ENCODE assay signal across 15 cellular contexts in the genomic region with DNA sequence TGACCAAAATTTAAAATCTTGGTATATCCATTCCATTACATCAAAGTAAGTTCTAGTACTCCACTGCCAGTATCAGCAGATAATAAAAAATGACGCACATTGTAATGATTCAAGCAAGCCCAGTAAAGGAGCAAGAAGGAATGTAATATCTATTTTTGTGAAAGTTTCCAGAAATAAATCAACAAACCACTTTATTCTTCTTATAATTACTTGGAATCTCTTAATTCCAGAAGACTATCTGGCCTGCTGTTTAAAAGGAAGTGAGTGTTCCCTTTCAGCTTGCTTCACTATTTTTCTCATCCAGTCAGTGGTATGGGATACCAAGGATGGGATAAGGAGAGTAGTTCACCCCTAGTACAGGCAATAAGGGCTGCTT. TPM values are rescaled to one million over a fixed set of nuclear protein-coding genes. Genes with fewer than 3 reads are reported as not detected.
A peak's percentile ranks its signal among the peaks of the same experiment; 100 is the strongest.
DNase-seq lines count a peak whose midpoint lies in the region; ATAC-seq and TF ChIP-seq lines count a peak whose summit lies in the region.
"Had no signal": no experiment of that assay in that cellular context is flagged by ENCODE, and none has a peak within 500 bp of the region (broad histone marks: within the 10 kb centered on the region; RNA-seq: fewer than 3 reads in every experiment).

No MANE protein-coding gene starts in this region.

- H3K4me1 Mint-ChIP-seq in osteocyte (ENCODE audit: unreplicated experiment), result peaks cover 32% of the 10 kb centered on the region

- peak overlapping the region; percentile 4 for H3K4me3 ChIP-seq in adipocyte (ENCODE audit: low read length)

- peaks cover 6% of the 10 kb centered on the region for H3K9me3 Mint-ChIP-seq in osteocyte (ENCODE audit: unreplicated experiment)

- peak overlapping the region; percentile 22 for H3K9ac ChIP-seq in adipocyte (ENCODE audit: low read length)

- H3K27me3 Mint-ChIP-seq in osteocyte (ENCODE audit: unreplicated experiment), result no peaks in the 10 kb centered on the region
- H3K27me3 Mint-ChIP-seq: dendritic cell treated with granulocyte-macrophage colony-stimulating factor and Interleukin-4, amounts not matched to agents 40 ng/mL and 50 ng/mL, for 4 days had no signal

- H3K9me3 ChIP-seq in adipocyte (ENCODE audit: control insufficient read depth, low read length), result no peaks in the 10 kb centered on the region

- no peaks in the 10 kb centered on the region for H3K27me3 ChIP-seq in adipocyte (replicated peaks; ENCODE audit: control insufficient read depth, insufficient read depth, low read length)

- H3K4me3 Mint-ChIP-seq in osteocyte (ENCODE audit: unreplicated experiment), result no peak overlapping the region
- H3K4me3 Mint-ChIP-seq: activated T-cell treated with anti-CD3 and anti-CD28 coated beads, Interleukin-2, amount 50 U/mL, for 4 hours; dendritic cell treated with granulocyte-macrophage colony-stimulating factor and Interleukin-4, amounts not matched to agents 40 ng/mL and 50 ng/mL, for 4 days had no signal

- DNase-seq in AG08395 (ENCODE audit: low spot score) (peak; percentile 45), adipocyte (ENCODE audit: low read depth) (no peak), left cardiac atrium (no peak), osteocyte (ENCODE audit: extremely low spot score, unreplicated experiment) (no peak), EL (no peak), superior temporal gyrus (ENCODE audit: extremely low spot score) (no peak), NCI-H1694 (lab: John Stamatoyannopoulos, UW) (no peak)
- DNase-seq: activated CD4-positive, alpha-beta T cell treated with anti-CD3 and anti-CD28 coated beads for 48 hours; activated T-cell treated with anti-CD3 and anti-CD28 coated beads, Interleukin-2, amount 50 U/mL, for 4 hours; amniotic stem cell; Calu3; NCI-H187 treated with DMSO at 0.1 percent for 48 hours; NCI-H526 treated with DMSO at 0.1 percent for 48 hours had no signal

- intact Hi-C loops in left cardiac atrium (cut with DNase I), result no loop called here

- H3K36me3 Mint-ChIP-seq in osteocyte (ENCODE audit: unreplicated experiment), result peaks cover 1% of the 10 kb centered on the region

- ATAC-seq in left cardiac atrium (peak; percentile 55 to 70), GM19455 (IDR thresholded peaks at IDR 0.05; ENCODE audit: unreplicated experiment) (no peak)
- ATAC-seq: activated T-cell treated with anti-CD3 and anti-CD28 coated beads, Interleukin-2, amount 50 U/mL, for 4 hours had no signal

- H3K36me3 ChIP-seq in adipocyte (ENCODE audit: control insufficient read depth, insufficient read depth, low read length, severe bottlenecking), result no peaks in the 10 kb centered on the region

- TF ChIP-seq CTCF in osteocyte (IDR thresholded peaks at IDR 0.05), result no peak

- peak overlapping the region; percentile 27 for H3K27ac Mint-ChIP-seq in osteocyte (ENCODE audit: unreplicated experiment)
- H3K27ac Mint-ChIP-seq: dendritic cell treated with granulocyte-macrophage colony-stimulating factor and Interleukin-4, amounts not matched to agents 40 ng/mL and 50 ng/mL, for 4 days had no signal

- peaks cover 53% of the 10 kb centered on the region for H3K4me1 ChIP-seq in adipocyte (ENCODE audit: control insufficient read depth, insufficient read depth, low read length)

RNA-seq across cellular contexts. Expression of gene DSE, which starts 42.2 kb away (rescaled TPM):
- total RNA-seq in left cardiac atrium (10 to 100 TPM; 30.3 to 34.4 TPM), osteocyte (57.2 and 67.1 TPM in 2 replicates)

RNA-seq across cellular contexts. Expression of gene TSPYL1, which starts 48.8 kb away (rescaled TPM):
- total RNA-seq in left cardiac atrium (10 to 100 TPM; 78.2 to 90.8 TPM), osteocyte (64.9 and 65.3 TPM in 2 replicates)
